In genomic region chr16:7398536-7398935, GRCh38 we compare ENCODE assay signal across 1 cellular context.
TF ChIP-seq lines count a peak whose summit lies in the region.

No MANE protein-coding gene starts in this region.

TF ChIP-seq in H1, 55 proteins besides CTCF, POLR2A, EP300 and RAD21:
- TF ChIP-seq NANOG (IDR thresholded peaks at IDR 0.05; ENCODE audit: insufficient read depth, low read depth, low read length, poor library complexity, severe bottlenecking) (no peak), BRCA1 (IDR thresholded peaks at IDR 0.05; ENCODE audit: low read depth, low read length) (no peak), JUN (IDR thresholded peaks at IDR 0.05; ENCODE audit: low read depth, low read length) (no peak), E2F6 (IDR thresholded peaks at IDR 0.05) (no peak), KDM1A (IDR thresholded peaks at IDR 0.05; ENCODE audit: borderline replicate concordance, low read length) (no peak), SAP30 (IDR thresholded peaks at IDR 0.05; ENCODE audit: insufficient read depth, insufficient replicate concordance, low read length) (no peak), POU5F1 (IDR thresholded peaks at IDR 0.05; ENCODE audit: low read depth, low read length) (no peak), POLR2AphosphoS5 (IDR thresholded peaks at IDR 0.05; ENCODE audit: low read depth, low read length) (no peak), PHF8 (conservative IDR thresholded peaks at IDR 0.05; ENCODE audit: low read depth, low read length) (no peak), TEAD4 (IDR thresholded peaks at IDR 0.05; ENCODE audit: low read depth, low read length) (no peak), SUZ12 (IDR thresholded peaks at IDR 0.05; ENCODE audit: low read length) (no peak), RNF2 (IDR thresholded peaks at IDR 0.05; ENCODE audit: borderline replicate concordance, low read depth, low read length, missing control alignments, poor library complexity, severe bottlenecking) (no peak), YY1 (IDR thresholded peaks at IDR 0.05; ENCODE audit: low read depth, low read length) (no peak), CBX8 (IDR thresholded peaks at IDR 0.05; ENCODE audit: borderline replicate concordance, low read depth, low read length) (no peak), CTBP2 (IDR thresholded peaks at IDR 0.05; ENCODE audit: borderline replicate concordance, insufficient read depth, insufficient read length, low read length) (no peak), HDAC6 (IDR thresholded peaks at IDR 0.05; ENCODE audit: low read depth, low read length) (no peak), KDM5A (IDR thresholded peaks at IDR 0.05; ENCODE audit: low read length) (no peak), MAX (IDR thresholded peaks at IDR 0.05) (no peak), EZH2 (IDR thresholded peaks at IDR 0.05; ENCODE audit: low read depth, low read length, severe bottlenecking) (no peak)
- TF ChIP-seq, protein P1, sequence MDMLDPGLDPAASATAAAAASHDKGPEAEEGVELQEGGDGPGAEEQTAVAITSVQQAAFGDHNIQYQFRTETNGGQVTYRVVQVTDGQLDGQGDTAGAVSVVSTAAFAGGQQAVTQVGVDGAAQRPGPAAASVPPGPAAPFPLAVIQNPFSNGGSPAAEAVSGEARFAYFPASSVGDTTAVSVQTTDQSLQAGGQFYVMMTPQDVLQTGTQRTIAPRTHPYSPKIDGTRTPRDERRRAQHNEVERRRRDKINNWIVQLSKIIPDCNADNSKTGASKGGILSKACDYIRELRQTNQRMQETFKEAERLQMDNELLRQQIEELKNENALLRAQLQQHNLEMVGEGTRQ (IDR thresholded peaks at IDR 0.05; ENCODE audit: low read length), result no peak
TF ChIP-seq in H1: peak in this region for 0.
